In genomic region chr1:169529068-169529642, GRCh38 we compare ENCODE assay signal across 8 cellular contexts. TPM values are rescaled to one million over a fixed set of nuclear protein-coding genes. Genes with fewer than 3 reads are reported as not detected.
DNase-seq lines count a peak whose midpoint lies in the region; ATAC-seq and TF ChIP-seq lines count a peak whose summit lies in the region.

No MANE protein-coding gene starts in this region.

- H3K9me3 Mint-ChIP-seq in activated CD8-positive, alpha-beta memory T cell treated with anti-CD3 and anti-CD28 coated beads, Interleukin-2, amount 10 ng/mL, durations not matched to agents 7 days and 5 days (ENCODE audit: low read depth), result no peaks in the 10 kb centered on the region

- H3K27me3 Mint-ChIP-seq in activated CD8-positive, alpha-beta memory T cell treated with anti-CD3 and anti-CD28 coated beads, Interleukin-2, amount 10 ng/mL, durations not matched to agents 7 days and 5 days, result no peaks in the 10 kb centered on the region

- CTCF ChIA-PET in activated CD8-positive, alpha-beta memory T cell treated with anti-CD3 and anti-CD28 coated beads, Interleukin-2, amount 10 ng/mL, durations not matched to agents 7 days and 5 days (lab: Charles Lee), result no interaction called here

- peaks cover 12% of the 10 kb centered on the region for H3K4me1 Mint-ChIP-seq in activated CD8-positive, alpha-beta memory T cell treated with anti-CD3 and anti-CD28 coated beads, Interleukin-2, amount 10 ng/mL, durations not matched to agents 7 days and 5 days

- H3K27me3 ChIP-seq in HAP-1 (ENCODE audit: low read depth), result no peaks in the 10 kb centered on the region

- no peak for TF ChIP-seq CTCF in astrocyte of the spinal cord (IDR thresholded peaks at IDR 0.05; ENCODE audit: low read depth, low read length)

- no peaks in the 10 kb centered on the region for H3K36me3 ChIP-seq in HAP-1 (replicated peaks)

- no peak overlapping the region for H3K27ac Mint-ChIP-seq in activated CD8-positive, alpha-beta memory T cell treated with anti-CD3 and anti-CD28 coated beads, Interleukin-2, amount 10 ng/mL, durations not matched to agents 7 days and 5 days

- no peaks in the 10 kb centered on the region for H3K9me3 ChIP-seq in HAP-1

- ATAC-seq in HG02588 (IDR thresholded peaks at IDR 0.05; ENCODE audit: unreplicated experiment), result no peak
- no peak for ATAC-seq in activated CD8-positive, alpha-beta memory T cell treated with anti-CD3 and anti-CD28 coated beads, Interleukin-2, amount 10 ng/mL, durations not matched to agents 7 days and 5 days

- no peaks in the 10 kb centered on the region for H3K36me3 Mint-ChIP-seq in activated CD8-positive, alpha-beta memory T cell treated with anti-CD3 and anti-CD28 coated beads, Interleukin-2, amount 10 ng/mL, durations not matched to agents 7 days and 5 days

- in situ Hi-C loops in astrocyte of the spinal cord (cut with HindIII; ENCODE audit: low sequenced_read_pairs), result no loop called here
- in situ Hi-C loops in HAP-1 (cut with MboI; ENCODE audit: low sequenced_read_pairs), result no loop called here

- H3K4me1 ChIP-seq in HAP-1, result no peaks in the 10 kb centered on the region

- H3K4me3 Mint-ChIP-seq in activated CD8-positive, alpha-beta memory T cell treated with anti-CD3 and anti-CD28 coated beads, Interleukin-2, amount 10 ng/mL, durations not matched to agents 7 days and 5 days, result no peak overlapping the region

- DNase-seq in DMS153 treated with DMSO at 0.1 percent for 48 hours (lab: John Stamatoyannopoulos, UW; ENCODE audit: unreplicated experiment), result peak; percentile 69
- DNase-seq in M059J (ENCODE audit: low read depth), result peak; percentile 57
- DNase-seq in astrocyte of the spinal cord (ENCODE audit: low read depth, low spot score), result peak; percentile 15
- peak; percentile 92 for DNase-seq in mucosa of gallbladder (ENCODE audit: low spot score)
- no peak for DNase-seq in putamen (ENCODE audit: low spot score)
- DNase-seq in activated CD8-positive, alpha-beta memory T cell treated with anti-CD3 and anti-CD28 coated beads, Interleukin-2, amount 10 ng/mL, durations not matched to agents 7 days and 5 days, result no peak
- no peak for DNase-seq in HAP-1 (ENCODE audit: low spot score in 2 of 2)

- H3K4me3 ChIP-seq in astrocyte of the spinal cord (ENCODE audit: low read depth, low read length) (no peak overlapping the region), HAP-1 (no peak overlapping the region)

RNA-seq across cellular contexts. Expression of gene SLC19A2, which starts 43.4 kb away (rescaled TPM):
- 8.1 and 10.4 TPM in 2 replicates for total RNA-seq in M059J (2014; rRNA removed; shearing (Covaris generic))
- 29.0 TPM for total RNA-seq in mucosa of gallbladder
- 1 to 10 TPM; 5.0 to 7.8 TPM for total RNA-seq in activated CD8-positive, alpha-beta memory T cell treated with anti-CD3 and anti-CD28 coated beads, Interleukin-2, amount 10 ng/mL, durations not matched to agents 7 days and 5 days

RNA-seq across cellular contexts. Expression of gene F5, which starts 57.1 kb away (rescaled TPM):
- total RNA-seq in M059J (2014; rRNA removed; shearing (Covaris generic)), result not detected in 2 replicates
- 154 TPM for total RNA-seq in mucosa of gallbladder
- 10 to 100 TPM in 1 of 2 experiments, 1 to 10 TPM in 1; 3.1 to 14.0 TPM for total RNA-seq in activated CD8-positive, alpha-beta memory T cell treated with anti-CD3 and anti-CD28 coated beads, Interleukin-2, amount 10 ng/mL, durations not matched to agents 7 days and 5 days

Comparison
In these comparisons a context has a peak if more than half of its experiments do, and no peak if none do; other contexts are left out.
1. DNase-seq: peak in DMS153 treated with DMSO at 0.1 percent for 48 hours (single experiment), M059J (single experiment), astrocyte of the spinal cord (single experiment) and mucosa of gallbladder (single experiment); none in putamen (single experiment), activated CD8-positive, alpha-beta memory T cell treated with anti-CD3 and anti-CD28 coated beads, Interleukin-2, amount 10 ng/mL, durations not matched to agents 7 days and 5 days (single experiment) and HAP-1 (0 of 2).
2. RNA of gene F5, which starts 57.1 kb away (total RNA-seq): 154 TPM in mucosa of gallbladder (single experiment); 3.1 to 14.0 TPM in activated CD8-positive, alpha-beta memory T cell treated with anti-CD3 and anti-CD28 coated beads, Interleukin-2, amount 10 ng/mL, durations not matched to agents 7 days and 5 days and not detected in M059J; every median in the first group is over 10 times any median in the second.